In the genomic region with DNA sequence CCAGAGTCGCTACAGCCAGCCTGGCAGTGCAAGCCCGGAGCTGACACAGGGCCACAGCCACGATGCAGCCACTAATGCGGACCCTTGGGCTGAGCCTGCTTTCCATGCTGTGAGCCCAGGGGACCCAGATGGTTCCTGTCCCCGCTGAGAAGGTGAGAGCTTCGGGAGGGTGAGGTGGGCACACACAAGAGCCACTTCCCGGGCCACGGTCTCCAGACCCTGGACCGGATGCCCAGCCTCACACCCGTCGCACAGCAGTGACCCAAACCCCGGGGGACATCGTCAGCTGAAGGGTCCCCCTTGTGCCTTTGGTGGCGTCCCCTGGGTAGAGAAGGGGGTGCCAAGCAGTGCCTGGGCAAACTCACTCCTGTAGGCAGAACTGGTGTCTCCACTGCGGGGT, we compare ENCODE assay signal across 30 cellular contexts. TPM values are rescaled to one million over a fixed set of nuclear protein-coding genes. Genes with fewer than 3 reads are reported as not detected.
"Had no signal": no experiment of that assay in that cellular context is flagged by ENCODE, and none has a peak within 500 bp of the region (broad histone marks: within the 10 kb centered on the region; RNA-seq: fewer than 3 reads in every experiment).

No MANE protein-coding gene starts in this region.

- ATAC-seq: activated CD8-positive, alpha-beta T cell treated with anti-CD3 and anti-CD28 coated beads for 36 hours; activated naive CD4-positive, alpha-beta T cell treated with anti-CD3 and anti-CD28 coated beads, Interleukin-2, amount 50 U/mL, for 72 hours; activated T-cell treated with anti-CD3 and anti-CD28 coated beads, Interleukin-2, amount 50 U/mL, for 4 hours; Panc1 had no signal

- H3K9me3 ChIP-seq: adrenal gland, SJSA1, SK-N-SH had no signal

- H3K4me1 ChIP-seq: adrenal gland, SJSA1 had no signal

- H3K36me3 ChIP-seq: adrenal gland, SJSA1 had no signal

- H3K4me3 ChIP-seq: adrenal gland, SJSA1 had no signal

- H3K27ac ChIP-seq: adrenal gland, KMS-11, SJSA1 had no signal

- DNase-seq: activated CD4-positive, alpha-beta T cell treated with anti-CD3 and anti-CD28 coated beads, Interleukin-2, amount 10 ng/mL, durations not matched to agents 24 days and 14 days; activated CD4-positive, alpha-beta T cell treated with anti-CD3 and anti-CD28 coated beads, Interleukin-2, amount 50 U/mL, for 4 hours; activated CD8-positive, alpha-beta T cell treated with anti-CD3 and anti-CD28 coated beads for 36 hours; activated gamma-delta T cell treated with Interleukin-2 at 50 U/mL for 16 hours; activated naive CD4-positive, alpha-beta T cell treated with anti-CD3 and anti-CD28 coated beads for 36 hours; activated T-cell treated with anti-CD3 and anti-CD28 coated beads for 4 hours; activated T-cell treated with anti-CD3 and anti-CD28 coated beads, Interleukin-2, amount 50 U/mL, for 4 hours; caudate nucleus; MM.1S; MV-4-11; NCI-H1092; NCI-H1436 treated with DMSO at 0.1 percent for 48 hours; NCI-H187; NCI-H2081; NCI-H2171 treated with DMSO at 0.1 percent for 48 hours; NCI-H2227 treated with DMSO at 0.1 percent for 48 hours; NCI-H446; NCI-H510A treated with DMSO at 0.1 percent for 48 hours; NCI-H69; SHP77 treated with DMSO at 0.1 percent for 48 hours; SK-N-SH had no signal

- H3K27me3 ChIP-seq: adrenal gland, SJSA1 had no signal

RNA-seq across cellular contexts. Expression of a gene that starts 13.4 kb away (rescaled TPM):
- total RNA-seq: activated CD4-positive, alpha-beta T cell treated with anti-CD3 and anti-CD28 coated beads, Interleukin-2, amount 10 ng/mL, durations not matched to agents 24 days and 14 days; activated CD8-positive, alpha-beta T cell treated with anti-CD3 and anti-CD28 coated beads for 36 hours; activated naive CD4-positive, alpha-beta T cell treated with anti-CD3 and anti-CD28 coated beads for 36 hours; activated naive CD4-positive, alpha-beta T cell treated with anti-CD3 and anti-CD28 coated beads, Interleukin-2, amount 50 U/mL, for 72 hours; activated T-cell treated with anti-CD3 and anti-CD28 coated beads, Interleukin-2, amount 50 U/mL, for 4 hours; activated T-helper 1 cell treated with anti-CD3 and anti-CD28 coated beads, Interleukin-12 subunit alpha, Interleukin-12 subunit beta, Interleukin-2, Interleukin-4 antibody, amounts not matched to agents 30 ng/mL and 10 ng/mL and 1 ng/mL, durations not matched to agents 14 hours and 24 hours and 36 hours; adrenal gland; bronchial epithelial cell; LHCN-M2; RPMI7951; SJSA1 had no signal

RNA-seq across cellular contexts. Expression of a gene that starts 29.0 kb away (rescaled TPM):
- total RNA-seq: activated CD4-positive, alpha-beta T cell treated with anti-CD3 and anti-CD28 coated beads, Interleukin-2, amount 10 ng/mL, durations not matched to agents 24 days and 14 days; activated CD8-positive, alpha-beta T cell treated with anti-CD3 and anti-CD28 coated beads for 36 hours; activated naive CD4-positive, alpha-beta T cell treated with anti-CD3 and anti-CD28 coated beads for 36 hours; activated naive CD4-positive, alpha-beta T cell treated with anti-CD3 and anti-CD28 coated beads, Interleukin-2, amount 50 U/mL, for 72 hours; activated T-cell treated with anti-CD3 and anti-CD28 coated beads, Interleukin-2, amount 50 U/mL, for 4 hours; activated T-helper 1 cell treated with anti-CD3 and anti-CD28 coated beads, Interleukin-12 subunit alpha, Interleukin-12 subunit beta, Interleukin-2, Interleukin-4 antibody, amounts not matched to agents 30 ng/mL and 10 ng/mL and 1 ng/mL, durations not matched to agents 14 hours and 24 hours and 36 hours; adrenal gland; bronchial epithelial cell; LHCN-M2; RPMI7951; SJSA1 had no signal

RNA-seq across cellular contexts. Expression of a gene that starts 53.7 kb away (rescaled TPM):
- total RNA-seq: activated CD4-positive, alpha-beta T cell treated with anti-CD3 and anti-CD28 coated beads, Interleukin-2, amount 10 ng/mL, durations not matched to agents 24 days and 14 days; activated CD8-positive, alpha-beta T cell treated with anti-CD3 and anti-CD28 coated beads for 36 hours; activated naive CD4-positive, alpha-beta T cell treated with anti-CD3 and anti-CD28 coated beads, Interleukin-2, amount 50 U/mL, for 72 hours; activated T-cell treated with anti-CD3 and anti-CD28 coated beads, Interleukin-2, amount 50 U/mL, for 4 hours; activated T-helper 1 cell treated with anti-CD3 and anti-CD28 coated beads, Interleukin-12 subunit alpha, Interleukin-12 subunit beta, Interleukin-2, Interleukin-4 antibody, amounts not matched to agents 30 ng/mL and 10 ng/mL and 1 ng/mL, durations not matched to agents 14 hours and 24 hours and 36 hours; adrenal gland; bronchial epithelial cell; LHCN-M2; RPMI7951; SJSA1 had no signal
